Comparison of ENCODE assay signal across 15 cellular contexts in genomic region chr3:99544819-99545281, GRCh38.
DNase-seq lines count a peak whose midpoint lies in the region; ATAC-seq, FAIRE-seq and TF ChIP-seq lines count a peak whose summit lies in the region.
"Had no signal": no experiment of that assay in that cellular context is flagged by ENCODE, and none has a peak within 500 bp of the region (broad histone marks: within the 10 kb centered on the region; RNA-seq: fewer than 3 reads in every experiment).

No MANE protein-coding gene starts in this region.

- peaks cover 6% of the 10 kb centered on the region for H3K27me3 Mint-ChIP-seq in activated naive CD8-positive, alpha-beta T cell treated with anti-CD3 and anti-CD28 coated beads for 36 hours

- H3K79me2 ChIP-seq in HepG2 (ENCODE audit: insufficient read depth, low read length) = no peaks in the 10 kb centered on the region

- TF ChIP-seq CTCF in liver (IDR thresholded peaks at IDR 0.05; ENCODE audit: low read depth, low read length, missing input control) (no peak), HepG2 (CRISPR knock-in tag; IDR thresholded peaks at IDR 0.05) (no peak), esophagus squamous epithelium (IDR thresholded peaks at IDR 0.05) (no peak), left lung (IDR thresholded peaks at IDR 0.05) (no peak)

- in situ Hi-C loops in HepG2 (cut with HindIII; ENCODE audit: extremely low pct_ligation_motif_present, low pct_unique_long_range_greater_than_20kb) = no loop called here

- H3K4me2 ChIP-seq in HepG2 (ENCODE audit: low read depth, low read length) = no peak overlapping the region
- H3K4me2 ChIP-seq: A549, KMS-11 had no signal

- H3K9me3 ChIP-seq in liver (ENCODE audit: control insufficient read depth in 4 of 4, low read length in 3 of 4) = no peaks in the 10 kb centered on the region
- H3K9me3 ChIP-seq in HepG2 (ENCODE audit: low read length) = no peaks in the 10 kb centered on the region
- H3K9me3 ChIP-seq in esophagus squamous epithelium = no peaks in the 10 kb centered on the region
- no peaks in the 10 kb centered on the region for H3K9me3 ChIP-seq in left lung
- H3K9me3 ChIP-seq: A549 had no signal

- H3K4me3 ChIP-seq in liver (ENCODE audit: low read depth in 1 of 3, low read length in 3 of 3) (no peak overlapping the region), HepG2 (replicated peaks in 1 of 3; ENCODE audit: insufficient read depth in 1 of 3, low read depth in 2 of 3, low read length in 3 of 3) (no peak overlapping the region), esophagus squamous epithelium (no peak overlapping the region), left lung (no peak overlapping the region)
- H3K4me3 ChIP-seq: A549 had no signal

- no TSS peak for BruUV-seq in HepG2 (replicated peaks; lab: Mats Ljungman, UMichigan)

- H3K9ac ChIP-seq in liver (ENCODE audit: low read depth in 1 of 2, low read length in 2 of 2) = no peak overlapping the region
- no peak overlapping the region for H3K9ac ChIP-seq in HepG2 (ENCODE audit: insufficient read depth, low read depth, low read length)
- H3K9ac ChIP-seq: KMS-11 had no signal

- H3K4me3 Mint-ChIP-seq in activated naive CD8-positive, alpha-beta T cell treated with anti-CD3 and anti-CD28 coated beads for 36 hours = no peak overlapping the region
- H3K4me3 Mint-ChIP-seq: endodermal cell had no signal

- whole genome bisulfite sequencing in liver = 31% methylated on average over 3 of the region's 3 CpGs
- 4% methylated on average over 3 of the region's 3 CpGs for WGBS in HepG2 (ENCODE audit: low lambda C conversion rate)
- WGBS in esophagus squamous epithelium, 2 donors = 38 to 47% methylated on average over 3 of the region's 3 CpGs

- no peak for TF ChIP-seq RAD21 in liver (IDR thresholded peaks at IDR 0.05)
- TF ChIP-seq RAD21 in HepG2 (CRISPR knock-in tag; IDR thresholded peaks at IDR 0.05) = no peak

- H3K4me1 Mint-ChIP-seq in activated naive CD8-positive, alpha-beta T cell treated with anti-CD3 and anti-CD28 coated beads for 36 hours = peaks cover 2% of the 10 kb centered on the region
- H3K4me1 Mint-ChIP-seq: endodermal cell had no signal

- intact Hi-C loops in HepG2 (cut with micrococcal nuclease; ENCODE audit: unreplicated experiment) (no loop called here), esophagus squamous epithelium (cut with DNase I) (no loop called here), left lung (cut with DNase I) (no loop called here)

- CTCF ChIA-PET in HepG2 (lab: Yijun Ruan, JAX; ENCODE audit: low intra/inter-chr PET ratio, low total read pairs) = no interaction called here

- H3K36me3 ChIP-seq in liver (ENCODE audit: control insufficient read depth in 4 of 4, insufficient read depth in 3 of 4, low read depth in 1 of 4, low read length in 3 of 4) (no peaks in the 10 kb centered on the region), HepG2 (replicated peaks in 1 of 2; ENCODE audit: control insufficient read depth in 1 of 2, insufficient read depth in 2 of 2, low read length in 2 of 2) (no peaks in the 10 kb centered on the region), esophagus squamous epithelium (no peaks in the 10 kb centered on the region), left lung (no peaks in the 10 kb centered on the region)

- DNase-seq in HepG2 (ENCODE audit: low spot score) (no peak), esophagus squamous epithelium (lab: John Stamatoyannopoulos, UW) (no peak), left lung (no peak), NCI-H2171 (lab: John Stamatoyannopoulos, UW) (no peak), LoVo (ENCODE audit: low spot score) (no peak)
- no peak for DNase-seq in activated naive CD8-positive, alpha-beta T cell treated with anti-CD3 and anti-CD28 coated beads for 36 hours
- no peak for DNase-seq in activated CD4-positive, alpha-beta T cell treated with anti-CD3 and anti-CD28 coated beads for 1 hour
- DNase-seq: activated CD4-positive, alpha-beta T cell treated with anti-CD3 and anti-CD28 coated beads, Interleukin-2, amount 50 U/mL, for 4 hours; endodermal cell; NCI-H524 treated with DMSO at 0.1 percent for 48 hours had no signal

- H2AFZ ChIP-seq in HepG2 (ENCODE audit: low read length) = no peak overlapping the region

- H3K27ac ChIP-seq in liver (ENCODE audit: low read depth in 1 of 2, low read length in 2 of 2) = no peak overlapping the region
- H3K27ac ChIP-seq in HepG2 (ENCODE audit: extremely low read length, insufficient read depth, low read length) = no peak overlapping the region
- peak overlapping the region in 3 of 4 donors; percentile 2 to 36 (median 36) for H3K27ac ChIP-seq in esophagus squamous epithelium
- peak overlapping the region in 1 of 2 donors; percentile 26 for H3K27ac ChIP-seq in left lung
- H3K27ac ChIP-seq: A549, KMS-11 had no signal

- TF ChIP-seq POLR2A in HepG2 (IDR thresholded peaks at IDR 0.05; ENCODE audit: insufficient read depth in 1 of 2, low read depth in 2 of 2, low read length in 2 of 2) = no peak
- no peak for TF ChIP-seq POLR2A in esophagus squamous epithelium (IDR thresholded peaks at IDR 0.05)

- H3K36me3 Mint-ChIP-seq in activated naive CD8-positive, alpha-beta T cell treated with anti-CD3 and anti-CD28 coated beads for 36 hours = no peaks in the 10 kb centered on the region
- H3K36me3 Mint-ChIP-seq: activated naive CD4-positive, alpha-beta T cell treated with anti-CD3 and anti-CD28 coated beads, Interleukin-2, amount 50 U/mL, for 72 hours had no signal

- H3K4me1 ChIP-seq in liver (ENCODE audit: control insufficient read depth in 4 of 4, insufficient read depth in 4 of 4, low read length in 3 of 4) = no peaks in the 10 kb centered on the region
- H3K4me1 ChIP-seq in HepG2 (ENCODE audit: insufficient read depth, low read length) = peaks cover 11% of the 10 kb centered on the region
- peaks cover 0 to 31% (median 0%) of the 10 kb centered on the region in 3 donors for H3K4me1 ChIP-seq in esophagus squamous epithelium
- peaks cover 4 to 17% of the 10 kb centered on the region in 2 donors for H3K4me1 ChIP-seq in left lung
- H3K4me1 ChIP-seq: A549 had no signal

- no peaks in the 10 kb centered on the region for H3K27me3 ChIP-seq in liver (ENCODE audit: control insufficient read depth in 4 of 4, insufficient read depth in 4 of 4, low read length in 3 of 4)
- no peaks in the 10 kb centered on the region for H3K27me3 ChIP-seq in HepG2 (ENCODE audit: control insufficient read depth in 1 of 2, insufficient read depth in 2 of 2, low read length in 2 of 2)
- H3K27me3 ChIP-seq in esophagus squamous epithelium = no peaks in the 10 kb centered on the region
- no peaks in the 10 kb centered on the region for H3K27me3 ChIP-seq in left lung

- ATAC-seq in HepG2 = no peak
- peak; percentile 29 for ATAC-seq in left lung
- ATAC-seq: A549; activated naive CD4-positive, alpha-beta T cell treated with anti-CD3 and anti-CD28 coated beads, Interleukin-2, amount 50 U/mL, for 72 hours had no signal

- no peaks in the 10 kb centered on the region for H4K20me1 ChIP-seq in HepG2 (ENCODE audit: insufficient read depth, low read length)

- no peak for FAIRE-seq in HepG2 (lab: Jason Lieb, UNC)
- FAIRE-seq: A549, urothelium cell line had no signal

- no peaks in the 10 kb centered on the region for H3K9me3 Mint-ChIP-seq in activated naive CD8-positive, alpha-beta T cell treated with anti-CD3 and anti-CD28 coated beads for 36 hours
- H3K9me3 Mint-ChIP-seq: endodermal cell had no signal

- no peak overlapping the region for H3K27ac Mint-ChIP-seq in activated naive CD8-positive, alpha-beta T cell treated with anti-CD3 and anti-CD28 coated beads for 36 hours
- H3K27ac Mint-ChIP-seq: activated naive CD4-positive, alpha-beta T cell treated with anti-CD3 and anti-CD28 coated beads, Interleukin-2, amount 50 U/mL, for 72 hours; endodermal cell had no signal

- POLR2A ChIA-PET in HepG2 (lab: Yijun Ruan, JAX) = no interaction called here

- TF ChIP-seq EP300 in HepG2 (IDR thresholded peaks at IDR 0.05; ENCODE audit: low read depth in 2 of 2, low read length in 2 of 2) (no peak), HepG2 (CRISPR knock-in tag; IDR thresholded peaks at IDR 0.05; ENCODE audit: borderline replicate concordance) (no peak)

TF ChIP-seq in liver, 16 proteins besides CTCF, POLR2A, EP300 and RAD21 (continues in another document):
- TF ChIP-seq MAX (IDR thresholded peaks at IDR 0.05) (no peak), RXRA (IDR thresholded peaks at IDR 0.05) (no peak), NR2F2 (IDR thresholded peaks at IDR 0.05) (peak; percentile 64)

TF ChIP-seq in HepG2, 621 proteins besides CTCF, POLR2A, EP300 and RAD21 (continues in another document):
- TF ChIP-seq ZNF225 (CRISPR knock-in tag; IDR thresholded peaks at IDR 0.05) = no peak
- TF ChIP-seq SMYD3 (CRISPR knock-in tag; IDR thresholded peaks at IDR 0.05) = no peak
- TF ChIP-seq ZNF703 (CRISPR knock-in tag; IDR thresholded peaks at IDR 0.05; ENCODE audit: borderline replicate concordance) = no peak
- TF ChIP-seq ATF5 (CRISPR knock-in tag; IDR thresholded peaks at IDR 0.05; ENCODE audit: low read depth) = no peak
- TF ChIP-seq CEBPZ (IDR thresholded peaks at IDR 0.05; ENCODE audit: low read length) = no peak

Comparison
In these comparisons a context has a peak if more than half of its experiments do, and no peak if none do; other contexts are left out.
1. H3K27ac ChIP-seq: peak in esophagus squamous epithelium (3 of 4); none in liver (0 of 2) and HepG2 (single experiment).